In the genomic region with DNA sequence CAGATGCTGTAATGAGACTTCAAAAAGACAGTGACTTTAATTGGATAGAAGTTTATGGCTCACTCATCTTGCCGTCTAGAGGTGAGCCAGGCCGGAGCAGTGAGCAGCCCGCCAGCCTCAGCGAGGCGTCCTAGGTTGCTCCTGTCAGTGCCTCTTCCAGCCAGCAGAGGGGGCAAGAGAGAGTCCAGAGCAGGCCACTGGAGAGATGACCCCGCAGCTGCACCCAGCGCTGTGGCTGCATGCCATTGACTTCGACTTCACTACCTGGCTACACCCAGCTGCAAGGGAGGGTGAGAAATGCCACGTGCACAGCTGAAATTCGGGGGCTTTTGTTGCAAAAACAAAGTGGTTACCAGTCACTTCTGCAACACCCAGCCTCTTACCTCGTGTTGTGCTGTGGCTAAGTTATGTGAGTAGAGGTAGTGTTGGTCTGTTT, we compare ENCODE assay signal across 8 cellular contexts. TPM values are rescaled to one million over a fixed set of nuclear protein-coding genes. Genes with fewer than 3 reads are reported as not detected.
DNase-seq lines count a peak whose midpoint lies in the region; ATAC-seq and TF ChIP-seq lines count a peak whose summit lies in the region.

No MANE protein-coding gene starts in this region.

- no peak overlapping the region for H3K4me2 ChIP-seq in H9 (ENCODE audit: insufficient read depth, insufficient read length, low read length)
- no peak overlapping the region for H3K4me2 ChIP-seq in Loucy (ENCODE audit: low read depth, low read length, poor library complexity, severe bottlenecking)

- DNase-seq in H9 (peak; percentile 91), SK-N-DZ (ENCODE audit: low spot score) (peak; percentile 81), cardiac muscle cell (ENCODE audit: low read depth in 1 of 2, low spot score in 1 of 2) (peak; percentile 83 to 90), psoas muscle (peak; percentile 81 to 91), aorta (peak; percentile 88 to 93)
- DNase-seq in activated naive CD4-positive, alpha-beta T cell treated with anti-CD3 and anti-CD28 coated beads, Interleukin-2, amount 50 U/mL, for 72 hours (ENCODE audit: low spot score in 2 of 2), result peak; percentile 80 to 82

- no peak overlapping the region for H3K23ac ChIP-seq in H9 (ENCODE audit: insufficient read length, low read depth, low read length)

- H3K27ac Mint-ChIP-seq in H9, result no peak overlapping the region
- H3K27ac Mint-ChIP-seq in activated naive CD4-positive, alpha-beta T cell treated with anti-CD3 and anti-CD28 coated beads, Interleukin-2, amount 50 U/mL, for 72 hours, result no peak overlapping the region

- no peak overlapping the region for H3K4me3 ChIP-seq in Loucy (ENCODE audit: low read length, poor library complexity, severe bottlenecking)
- H3K4me3 ChIP-seq in cardiac muscle cell, result no peak overlapping the region
- H3K4me3 ChIP-seq in psoas muscle, result no peak overlapping the region
- no peak overlapping the region for H3K4me3 ChIP-seq in aorta (ENCODE audit: low read length in 2 of 2)

- H2BK20ac ChIP-seq in H9 (ENCODE audit: low read depth, low read length, poor library complexity, severe bottlenecking), result no peak overlapping the region

- H3K9me3 ChIP-seq in H9 (ENCODE audit: control insufficient read depth, low read depth, low read length) (no peaks in the 10 kb centered on the region), Loucy (ENCODE audit: insufficient read depth, low read depth, low read length) (no peaks in the 10 kb centered on the region), cardiac muscle cell (ENCODE audit: low read depth) (no peaks in the 10 kb centered on the region), psoas muscle (no peaks in the 10 kb centered on the region), aorta (ENCODE audit: control insufficient read depth, low read length) (no peaks in the 10 kb centered on the region)

- no peaks in the 10 kb centered on the region for H3F3A ChIP-seq in Loucy (ENCODE audit: low read depth)

- H3K23me2 ChIP-seq in H9 (ENCODE audit: insufficient read length, low read depth, low read length, poor library complexity, severe bottlenecking), result no peaks in the 10 kb centered on the region

- H4K20me1 ChIP-seq in H9 (ENCODE audit: control insufficient read depth, insufficient read depth, insufficient read length), result no peaks in the 10 kb centered on the region
- no peaks in the 10 kb centered on the region for H4K20me1 ChIP-seq in Loucy (ENCODE audit: insufficient read depth, low read length, poor library complexity, severe bottlenecking)

- H4K8ac ChIP-seq in H9 (replicated peaks; ENCODE audit: insufficient read length, low read depth, low read length), result no peak overlapping the region

- H2AK5ac ChIP-seq in H9 (ENCODE audit: insufficient read length, low read length), result no peak overlapping the region

- H3K4me1 ChIP-seq in H9 (ENCODE audit: insufficient read depth, low read length), result no peaks in the 10 kb centered on the region
- no peaks in the 10 kb centered on the region for H3K4me1 ChIP-seq in Loucy (ENCODE audit: insufficient read depth, low read length, poor library complexity, severe bottlenecking)
- peaks cover 6% of the 10 kb centered on the region for H3K4me1 ChIP-seq in cardiac muscle cell (ENCODE audit: low read depth)
- H3K4me1 ChIP-seq in psoas muscle, result peaks cover 4% of the 10 kb centered on the region
- peaks cover 0 to 7% of the 10 kb centered on the region in 2 donors for H3K4me1 ChIP-seq in aorta (ENCODE audit: control insufficient read depth in 1 of 2, insufficient read depth in 2 of 2, low read length in 2 of 2)

- no peaks in the 10 kb centered on the region for H3K9me2 ChIP-seq in Loucy (replicated peaks; ENCODE audit: low read depth, low read length)

- H3K36me3 Mint-ChIP-seq in H9 (ENCODE audit: insufficient read depth in 1 of 3, low read depth in 3 of 3), result peaks cover 2 to 33% (median 27%) of the 10 kb centered on the region in 3 experiments; a peak in 6 of 7 replicates
- no peaks in the 10 kb centered on the region for H3K36me3 Mint-ChIP-seq in activated naive CD4-positive, alpha-beta T cell treated with anti-CD3 and anti-CD28 coated beads, Interleukin-2, amount 50 U/mL, for 72 hours

- H2BK5ac ChIP-seq in H9 (ENCODE audit: insufficient read length, low read length), result no peak overlapping the region

- H3K56ac ChIP-seq in H9 (ENCODE audit: insufficient read length, low read depth, low read length), result no peak overlapping the region

- H3K4me1 Mint-ChIP-seq in H9, result peaks cover 13 to 14% of the 10 kb centered on the region in 2 experiments

- H2BK15ac ChIP-seq in H9 (ENCODE audit: low read depth, low read length), result no peak overlapping the region

- H3K4ac ChIP-seq in H9 (ENCODE audit: low read depth, low read length), result no peak overlapping the region

- H3K36me3 ChIP-seq in Loucy (ENCODE audit: insufficient read depth, low read length) (peaks cover 12% of the 10 kb centered on the region; the same call in 1 of the 2 replicates), cardiac muscle cell (peaks cover 7% of the 10 kb centered on the region), psoas muscle (ENCODE audit: insufficient read depth in 1 of 2, low read depth in 1 of 2) (peaks cover 2 to 68% of the 10 kb centered on the region in 2 donors), aorta (ENCODE audit: control insufficient read depth in 1 of 2, insufficient read depth in 2 of 2, low read length in 1 of 2) (no peaks in the 10 kb centered on the region)

- H3K79me2 ChIP-seq in H9 (ENCODE audit: insufficient read depth, low read length) (no peaks in the 10 kb centered on the region), Loucy (ENCODE audit: insufficient read depth, low read length) (no peaks in the 10 kb centered on the region)

- no peaks in the 10 kb centered on the region for H3K9me3 Mint-ChIP-seq in H9
- no peaks in the 10 kb centered on the region for H3K9me3 Mint-ChIP-seq in activated naive CD4-positive, alpha-beta T cell treated with anti-CD3 and anti-CD28 coated beads, Interleukin-2, amount 50 U/mL, for 72 hours

- H3K27me3 Mint-ChIP-seq in H9 (ENCODE audit: low read depth), result no peaks in the 10 kb centered on the region

- no peak overlapping the region for H4K91ac ChIP-seq in H9 (ENCODE audit: insufficient read length, low read depth, low read length)

- H4K5ac ChIP-seq in H9 (ENCODE audit: insufficient read length, low read depth, low read length), result no peak overlapping the region

- H2BK12ac ChIP-seq in H9 (ENCODE audit: insufficient read length, low read depth, low read length), result no peak overlapping the region

- H2BK120ac ChIP-seq in H9 (ENCODE audit: low read depth, low read length, poor library complexity, severe bottlenecking), result no peak overlapping the region

- no peak overlapping the region for H3K14ac ChIP-seq in H9 (ENCODE audit: insufficient read depth, low read length)

- ATAC-seq in activated naive CD4-positive, alpha-beta T cell treated with anti-CD3 and anti-CD28 coated beads, Interleukin-2, amount 50 U/mL, for 72 hours, result peak; percentile 99
- ATAC-seq in psoas muscle, result peak; percentile 96 to 99 (median 98)
- ATAC-seq in aorta (ENCODE audit: low FRiP score), result peak; percentile 93

- no peak overlapping the region for H3K18ac ChIP-seq in H9 (ENCODE audit: insufficient read length, low read depth, low read length)

- WGBS in H9 (ENCODE audit: extremely low coverage, insufficient read length, low lambda C conversion rate), result no CpG with 5 or more reads among the region's 11 CpGs
- 10 to 11% (median 10%) methylated on average over 11 of the region's 11 CpGs for WGBS in psoas muscle, 3 donors
- 6 to 8% methylated on average over 11 of the region's 11 CpGs for WGBS in aorta, 2 donors

- H3T11ph ChIP-seq in H9 (ENCODE audit: low read length), result no peak overlapping the region

- no peak overlapping the region for H3K27ac ChIP-seq in H9 (ENCODE audit: insufficient read length, low read depth, low read length)
- H3K27ac ChIP-seq in cardiac muscle cell, result no peak overlapping the region
- H3K27ac ChIP-seq in psoas muscle, result no peak overlapping the region
- H3K27ac ChIP-seq in aorta (ENCODE audit: low read depth in 1 of 2, low read length in 2 of 2), result no peak overlapping the region

- H3K27me3 ChIP-seq in H9 (ENCODE audit: insufficient read depth, low read length) (no peaks in the 10 kb centered on the region), Loucy (ENCODE audit: insufficient read depth, low read length, poor library complexity, severe bottlenecking) (no peaks in the 10 kb centered on the region), cardiac muscle cell (no peaks in the 10 kb centered on the region), psoas muscle (ENCODE audit: insufficient read depth in 3 of 3, low read length in 2 of 3) (no peaks in the 10 kb centered on the region), aorta (ENCODE audit: control insufficient read depth in 1 of 2, insufficient read depth in 2 of 2, low read length in 1 of 2) (no peaks in the 10 kb centered on the region)

- intact Hi-C loops in psoas muscle (cut with DNase I) (loop anchor here (1.0 to 10.0 kb wide), 6 partner anchors 80 to 391 kb away; no protein-coding TSS in a partner anchor), aorta (cut with DNase I) (loop anchor here (1.0 to 5.0 kb wide), 2 partner anchors 80 to 389 kb away; no protein-coding TSS in a partner anchor)

- H3K9ac ChIP-seq in H9 (ENCODE audit: extremely low read depth, insufficient read length, low read length), result no peak overlapping the region
- H3K9ac ChIP-seq in Loucy (ENCODE audit: low read depth, low read length, poor library complexity, severe bottlenecking), result no peak overlapping the region

- H3K79me1 ChIP-seq in H9 (ENCODE audit: insufficient read depth, low read depth, low read length, poor library complexity, severe bottlenecking), result no peaks in the 10 kb centered on the region

- peak; percentile 95 for TF ChIP-seq CTCF in GM12874 (IDR thresholded peaks at IDR 0.05; ENCODE audit: insufficient read depth, low read depth, low read length)
- peak; percentile 94 for TF ChIP-seq CTCF in H9 (conservative IDR thresholded peaks at IDR 0.05)
- peak; percentile 80 for TF ChIP-seq CTCF in Loucy (conservative IDR thresholded peaks at IDR 0.05; ENCODE audit: low read length)
- TF ChIP-seq CTCF in cardiac muscle cell (IDR thresholded peaks at IDR 0.05; ENCODE audit: low read depth, low read length), result peak; percentile 96
- peak; percentile 95 for TF ChIP-seq CTCF in psoas muscle (IDR thresholded peaks at IDR 0.05)

- H3K4me3 Mint-ChIP-seq in H9, result no peak overlapping the region

- H2AFZ ChIP-seq in H9 (ENCODE audit: low read length) (no peak overlapping the region), Loucy (ENCODE audit: low read length) (no peak overlapping the region)

RNA-seq across cellular contexts. Expression of a gene that starts 26.5 kb away (rescaled TPM):
- 45.8 and 48.5 TPM in 2 replicates for total RNA-seq in H9 (2021)
- 56.2 and 59.4 TPM in 2 replicates for polyA plus RNA-seq in SK-N-DZ (2014; cell fraction: cytosol; rRNA removed)
- polyA plus RNA-seq in SK-N-DZ (2014; cell fraction: nucleus; rRNA removed), result 45.9 and 61.1 TPM in 2 replicates
- 100 to 1,000 TPM in 1 of 2 donors, 10 to 100 TPM in 1; 46.1 to 102 TPM for total RNA-seq in activated naive CD4-positive, alpha-beta T cell treated with anti-CD3 and anti-CD28 coated beads, Interleukin-2, amount 50 U/mL, for 72 hours
- 31.4 and 34.3 TPM in 2 replicates for total RNA-seq in cardiac muscle cell
- 30.6 and 37.9 TPM in 2 replicates for polyA plus RNA-seq in cardiac muscle cell
- total RNA-seq in psoas muscle, result 10 to 100 TPM; 38.2 to 56.2 (median 50.0) TPM
- polyA plus RNA-seq in psoas muscle, result 10 to 100 TPM; 23.6 to 46.6 (median 33.2) TPM
- 10 to 100 TPM; 47.4 to 56.6 TPM for total RNA-seq in aorta
- polyA plus RNA-seq in aorta, result 10 to 100 TPM; 34.6 to 36.3 TPM

RNA-seq across cellular contexts. Expression of a gene that starts 41.7 kb away (rescaled TPM):
- total RNA-seq in H9 (2021) (8.1 and 9.4 TPM in 2 replicates), cardiac muscle cell (71.8 and 130 TPM in 2 replicates), psoas muscle (under 1 TPM in 3 of 4 donors, not detected in 1; 0.29 to 0.44 (median 0.34) TPM), aorta (1 to 10 TPM; 2.8 to 4.4 TPM)
- polyA plus RNA-seq in SK-N-DZ (2014; cell fraction: cytosol; rRNA removed), result 28.1 and 31.1 TPM in 2 replicates
- 129 TPM in 2 replicates for polyA plus RNA-seq in SK-N-DZ (2014; cell fraction: nucleus; rRNA removed)
- total RNA-seq in activated naive CD4-positive, alpha-beta T cell treated with anti-CD3 and anti-CD28 coated beads, Interleukin-2, amount 50 U/mL, for 72 hours, result not detected
- polyA plus RNA-seq in cardiac muscle cell (58.8 and 87.0 TPM in 2 replicates), psoas muscle (under 1 TPM in 2 of 3 donors, not detected in 1; 0.03 to 0.20 TPM), aorta (under 1 TPM in 1 of 2 donors, not detected in 1; 0.18 TPM)
